Comparison of ENCODE assay signal across 20 cellular contexts in the genomic region with DNA sequence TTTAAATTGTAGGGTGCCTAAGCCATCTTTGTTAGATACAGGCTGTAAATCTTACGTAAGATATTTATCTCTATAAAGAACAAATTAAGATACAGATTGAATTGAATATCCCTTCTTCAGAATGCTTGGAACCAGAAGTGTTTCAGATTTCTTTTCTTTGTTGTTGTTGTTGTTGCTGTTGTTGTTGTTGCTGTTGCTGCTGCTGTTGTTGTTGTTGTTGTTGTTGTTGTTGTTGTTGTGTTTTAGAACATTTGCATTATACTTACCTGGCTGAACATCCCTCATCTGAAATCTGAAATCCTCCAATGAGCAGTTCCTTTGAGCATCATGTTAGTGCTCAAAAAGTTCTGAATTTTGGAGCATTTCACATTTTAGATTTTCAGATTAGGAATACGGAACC. TPM values are rescaled to one million over a fixed set of nuclear protein-coding genes. Genes with fewer than 3 reads are reported as not detected.
DNase-seq lines count a peak whose midpoint lies in the region; ATAC-seq, FAIRE-seq and TF ChIP-seq lines count a peak whose summit lies in the region.
"Had no signal": no experiment of that assay in that cellular context is flagged by ENCODE, and none has a peak within 500 bp of the region (broad histone marks: within the 10 kb centered on the region; RNA-seq: fewer than 3 reads in every experiment).

No MANE protein-coding gene starts in this region.

- H3K4me3 Mint-ChIP-seq in stimulated activated naive CD8-positive, alpha-beta T cell treated with anti-CD3 and anti-CD28 coated beads, Interleukin-15, Interleukin-2, amounts not matched to agents 100 ng/mL and 50 ng/mL, for 24 hours: no peak overlapping the region
- no peak overlapping the region for H3K4me3 Mint-ChIP-seq in stimulated activated effector memory CD8-positive, alpha-beta T cell treated with anti-CD3 and anti-CD28 coated beads, Interleukin-12 subunit alpha, Interleukin-12 subunit beta, amount 100 ng/mL, for 72 hours
- H3K4me3 Mint-ChIP-seq in activated T-helper 1 cell treated with anti-CD3 and anti-CD28 coated beads, Interleukin-12 subunit alpha, Interleukin-12 subunit beta, Interleukin-2, Interleukin-4 antibody, amounts not matched to agents 30 ng/mL and 10 ng/mL and 1 ng/mL, durations not matched to agents 14 hours and 24 hours and 36 hours: no peak overlapping the region
- H3K4me3 Mint-ChIP-seq: CD4-positive, CD25-positive, alpha-beta regulatory T cell; CD8-positive, alpha-beta memory T cell; H9; IgD-negative memory B cell had no signal

- H2AFZ ChIP-seq in keratinocyte (ENCODE audit: control insufficient read depth, low read length): no peak overlapping the region

- no peak overlapping the region for H3K27ac ChIP-seq in keratinocyte (ENCODE audit: control insufficient read depth, insufficient read depth, low read length)

- peak overlapping the region; percentile 23 for H3K27ac Mint-ChIP-seq in stimulated activated naive CD8-positive, alpha-beta T cell treated with anti-CD3 and anti-CD28 coated beads, Interleukin-15, Interleukin-2, amounts not matched to agents 100 ng/mL and 50 ng/mL, for 24 hours
- peak overlapping the region; percentile 17 for H3K27ac Mint-ChIP-seq in stimulated activated effector memory CD8-positive, alpha-beta T cell treated with anti-CD3 and anti-CD28 coated beads, Interleukin-12 subunit alpha, Interleukin-12 subunit beta, amount 100 ng/mL, for 72 hours
- no peak overlapping the region for H3K27ac Mint-ChIP-seq in activated T-helper 1 cell treated with anti-CD3 and anti-CD28 coated beads, Interleukin-12 subunit alpha, Interleukin-12 subunit beta, Interleukin-2, Interleukin-4 antibody, amounts not matched to agents 30 ng/mL and 10 ng/mL and 1 ng/mL, durations not matched to agents 14 hours and 24 hours and 36 hours
- H3K27ac Mint-ChIP-seq: H9 had no signal

- no peak for DNase-seq in stimulated activated naive CD8-positive, alpha-beta T cell treated with anti-CD3 and anti-CD28 coated beads, Interleukin-15, Interleukin-2, amounts not matched to agents 100 U/mL and 50 U/mL, for 24 hours
- no peak for DNase-seq in keratinocyte (ENCODE audit: low read depth, low spot score)
- DNase-seq in stimulated activated effector memory CD8-positive, alpha-beta T cell treated with anti-CD3 and anti-CD28 coated beads, Interleukin-12 subunit alpha, Interleukin-12 subunit beta, amount 100 ng/mL, for 72 hours (ENCODE audit: low spot score in 2 of 2): no peak
- no peak for DNase-seq in activated T-helper 1 cell treated with anti-CD3 and anti-CD28 coated beads, Interleukin-12 subunit alpha, Interleukin-12 subunit beta, Interleukin-2, Interleukin-4 antibody, amounts not matched to agents 30 ng/mL and 10 ng/mL and 1 ng/mL, durations not matched to agents 14 hours and 24 hours and 36 hours (ENCODE audit: low spot score)
- no peak for DNase-seq in medulla oblongata (ENCODE audit: extremely low spot score)
- DNase-seq: ACHN; BE2C; C1 segment of cervical spinal cord; Caco-2; CD4-positive, CD25-positive, alpha-beta regulatory T cell; CD8-positive, alpha-beta memory T cell; GOT3; H9 had no signal

- FAIRE-seq in TTC549 (lab: Jason Lieb, UNC): peak; percentile 11
- FAIRE-seq in keratinocyte (lab: Jason Lieb, UNC): peak; percentile 20
- FAIRE-seq: D721Med, GM12891, HTR-8/SVneo had no signal

- no peaks in the 10 kb centered on the region for H3K9me3 Mint-ChIP-seq in stimulated activated naive CD8-positive, alpha-beta T cell treated with anti-CD3 and anti-CD28 coated beads, Interleukin-15, Interleukin-2, amounts not matched to agents 100 ng/mL and 50 ng/mL, for 24 hours
- no peaks in the 10 kb centered on the region for H3K9me3 Mint-ChIP-seq in stimulated activated effector memory CD8-positive, alpha-beta T cell treated with anti-CD3 and anti-CD28 coated beads, Interleukin-12 subunit alpha, Interleukin-12 subunit beta, amount 100 ng/mL, for 72 hours
- no peaks in the 10 kb centered on the region for H3K9me3 Mint-ChIP-seq in activated T-helper 1 cell treated with anti-CD3 and anti-CD28 coated beads, Interleukin-12 subunit alpha, Interleukin-12 subunit beta, Interleukin-2, Interleukin-4 antibody, amounts not matched to agents 30 ng/mL and 10 ng/mL and 1 ng/mL, durations not matched to agents 14 hours and 24 hours and 36 hours
- H3K9me3 Mint-ChIP-seq: CD4-positive, CD25-positive, alpha-beta regulatory T cell; CD8-positive, alpha-beta memory T cell; IgD-negative memory B cell had no signal

- dilution Hi-C loops in keratinocyte (cut with MboI; ENCODE audit: extremely low pct_ligation_motif_present, low sequenced_read_pairs): no loop called here

- no peaks in the 10 kb centered on the region for H3K4me1 ChIP-seq in keratinocyte (ENCODE audit: control insufficient read depth, extremely low read depth, insufficient read depth, low read length)
- H3K4me1 ChIP-seq: BE2C, Caco-2 had no signal

- no peaks in the 10 kb centered on the region for H3K4me1 Mint-ChIP-seq in stimulated activated naive CD8-positive, alpha-beta T cell treated with anti-CD3 and anti-CD28 coated beads, Interleukin-15, Interleukin-2, amounts not matched to agents 100 ng/mL and 50 ng/mL, for 24 hours (ENCODE audit: low read depth)
- H3K4me1 Mint-ChIP-seq in stimulated activated effector memory CD8-positive, alpha-beta T cell treated with anti-CD3 and anti-CD28 coated beads, Interleukin-12 subunit alpha, Interleukin-12 subunit beta, amount 100 ng/mL, for 72 hours: no peaks in the 10 kb centered on the region
- H3K4me1 Mint-ChIP-seq in activated T-helper 1 cell treated with anti-CD3 and anti-CD28 coated beads, Interleukin-12 subunit alpha, Interleukin-12 subunit beta, Interleukin-2, Interleukin-4 antibody, amounts not matched to agents 30 ng/mL and 10 ng/mL and 1 ng/mL, durations not matched to agents 14 hours and 24 hours and 36 hours (ENCODE audit: low read depth): no peaks in the 10 kb centered on the region
- H3K4me1 Mint-ChIP-seq: CD8-positive, alpha-beta memory T cell; H9; IgD-negative memory B cell had no signal

- H3K27me3 Mint-ChIP-seq in stimulated activated naive CD8-positive, alpha-beta T cell treated with anti-CD3 and anti-CD28 coated beads, Interleukin-15, Interleukin-2, amounts not matched to agents 100 ng/mL and 50 ng/mL, for 24 hours: no peaks in the 10 kb centered on the region
- H3K27me3 Mint-ChIP-seq in activated T-helper 1 cell treated with anti-CD3 and anti-CD28 coated beads, Interleukin-12 subunit alpha, Interleukin-12 subunit beta, Interleukin-2, Interleukin-4 antibody, amounts not matched to agents 30 ng/mL and 10 ng/mL and 1 ng/mL, durations not matched to agents 14 hours and 24 hours and 36 hours (ENCODE audit: insufficient read depth): no peaks in the 10 kb centered on the region
- H3K27me3 Mint-ChIP-seq: CD4-positive, CD25-positive, alpha-beta regulatory T cell; CD8-positive, alpha-beta memory T cell; IgD-negative memory B cell had no signal

- no peak overlapping the region for H3K4me2 ChIP-seq in keratinocyte (ENCODE audit: control insufficient read depth, extremely low read depth, insufficient read depth, low read depth, low read length)

- H3K9me3 ChIP-seq in keratinocyte (ENCODE audit: control insufficient read depth, low read depth, low read length): no peaks in the 10 kb centered on the region
- H3K9me3 ChIP-seq: BE2C, Caco-2 had no signal

- H3K9ac ChIP-seq in keratinocyte (ENCODE audit: control insufficient read depth, extremely low read depth, insufficient read depth, low read length): no peak overlapping the region

- H3K27me3 ChIP-seq in keratinocyte (ENCODE audit: control insufficient read depth, extremely low read depth, insufficient read depth, low read length): no peaks in the 10 kb centered on the region
- H3K27me3 ChIP-seq: BE2C had no signal

- no peaks in the 10 kb centered on the region for H4K20me1 ChIP-seq in keratinocyte (ENCODE audit: control insufficient read depth, extremely low read depth, insufficient read depth, low read length)

- H3K36me3 Mint-ChIP-seq in stimulated activated naive CD8-positive, alpha-beta T cell treated with anti-CD3 and anti-CD28 coated beads, Interleukin-15, Interleukin-2, amounts not matched to agents 100 ng/mL and 50 ng/mL, for 24 hours (ENCODE audit: low read depth): peaks cover 89% of the 10 kb centered on the region
- H3K36me3 Mint-ChIP-seq in stimulated activated effector memory CD8-positive, alpha-beta T cell treated with anti-CD3 and anti-CD28 coated beads, Interleukin-12 subunit alpha, Interleukin-12 subunit beta, amount 100 ng/mL, for 72 hours: peaks cover 99% of the 10 kb centered on the region
- H3K36me3 Mint-ChIP-seq in activated T-helper 1 cell treated with anti-CD3 and anti-CD28 coated beads, Interleukin-12 subunit alpha, Interleukin-12 subunit beta, Interleukin-2, Interleukin-4 antibody, amounts not matched to agents 30 ng/mL and 10 ng/mL and 1 ng/mL, durations not matched to agents 14 hours and 24 hours and 36 hours (ENCODE audit: low read depth): peaks cover 47% of the 10 kb centered on the region

- peaks cover 6 to 9% of the 10 kb centered on the region in 2 experiments for H3K36me3 ChIP-seq in keratinocyte (ENCODE audit: control insufficient read depth in 2 of 2, extremely low read depth in 1 of 2, insufficient read depth in 2 of 2, low read length in 2 of 2)

- H3K79me2 ChIP-seq in keratinocyte (ENCODE audit: control insufficient read depth, insufficient read depth, low read length): no peaks in the 10 kb centered on the region

- H3K4me3 ChIP-seq in keratinocyte (ENCODE audit: control insufficient read depth in 2 of 3, extremely low read depth in 1 of 3, insufficient read depth in 2 of 3, low read depth in 1 of 3, low read length in 3 of 3): no peak overlapping the region

- intact Hi-C loops in activated T-helper 1 cell treated with anti-CD3 and anti-CD28 coated beads, Interleukin-12 subunit alpha, Interleukin-12 subunit beta, Interleukin-2, Interleukin-4 antibody, amounts not matched to agents 30 ng/mL and 10 ng/mL and 1 ng/mL, durations not matched to agents 14 hours and 24 hours and 36 hours (cut with micrococcal nuclease): no loop called here

- no peak for TF ChIP-seq CTCF in keratinocyte (optimal IDR thresholded peaks at IDR 0.05 in 1 of 3, IDR thresholded peaks at IDR 0.05 in 1 of 3, conservative IDR thresholded peaks at IDR 0.05 in 1 of 3; ENCODE audit: extremely low read depth in 1 of 3, insufficient read depth in 2 of 3, low read length in 3 of 3)

- ATAC-seq in stimulated activated naive CD8-positive, alpha-beta T cell treated with anti-CD3 and anti-CD28 coated beads, Interleukin-15, Interleukin-2, amounts not matched to agents 100 U/mL and 50 U/mL, for 24 hours: no peak
- ATAC-seq in stimulated activated effector memory CD8-positive, alpha-beta T cell treated with anti-CD3 and anti-CD28 coated beads, Interleukin-12 subunit alpha, Interleukin-12 subunit beta, amount 100 ng/mL, for 72 hours: no peak
- ATAC-seq in GM18517 (IDR thresholded peaks at IDR 0.05; ENCODE audit: unreplicated experiment): no peak

- no peaks in the 10 kb centered on the region for H3K9me1 ChIP-seq in keratinocyte (ENCODE audit: control insufficient read depth, extremely low read depth, insufficient read depth, low read length)

RNA-seq across cellular contexts. Expression of a gene that starts 26.6 kb away (rescaled TPM):
- polyA plus RNA-seq in keratinocyte: 11.0 to 18.3 TPM (median 15.2 TPM) in 3 replicates
- polyA plus RNA-seq in keratinocyte (2011; ENCODE audit: low read depth): 11.1 TPM
- polyA plus RNA-seq in keratinocyte (2011; cell fraction: cytosol; rRNA removed): 7.8 and 13.5 TPM in 2 replicates
- 23.2 and 23.6 TPM in 2 replicates for polyA plus RNA-seq in keratinocyte (2011; cell fraction: nucleus; rRNA removed)
- polyA plus RNA-seq in keratinocyte (2012; ENCODE audit: low replicate concordance): 8.6 and 13.7 TPM in 2 replicates
- 8.9 to 18.2 TPM (median 10.0 TPM) in 3 replicates for polyA minus RNA-seq in keratinocyte
- polyA minus RNA-seq in keratinocyte (2011; cell fraction: cytosol; rRNA and poly(A)+ RNA removed): 19.2 TPM
- 14.2 and 17.4 TPM in 2 replicates for polyA minus RNA-seq in keratinocyte (2011; cell fraction: nucleus; rRNA and poly(A)+ RNA removed)
- 54.9 and 57.6 TPM in 2 replicates for total RNA-seq in activated T-helper 1 cell treated with anti-CD3 and anti-CD28 coated beads, Interleukin-12 subunit alpha, Interleukin-12 subunit beta, Interleukin-2, Interleukin-4 antibody, amounts not matched to agents 30 ng/mL and 10 ng/mL and 1 ng/mL, durations not matched to agents 14 hours and 24 hours and 36 hours

RNA-seq across cellular contexts. Expression of a gene that starts 26.8 kb away (rescaled TPM):
- polyA plus RNA-seq in keratinocyte: 1.5 to 3.6 TPM (median 3.6 TPM) in 3 replicates
- polyA plus RNA-seq in keratinocyte (2011; ENCODE audit: low read depth): 7.8 TPM
- 1.3 and 1.8 TPM in 2 replicates for polyA plus RNA-seq in keratinocyte (2011; cell fraction: cytosol; rRNA removed)
- 11.6 and 12.4 TPM in 2 replicates for polyA plus RNA-seq in keratinocyte (2011; cell fraction: nucleus; rRNA removed)
- polyA plus RNA-seq in keratinocyte (2012; ENCODE audit: low replicate concordance): 1.5 and 1.7 TPM in 2 replicates
- polyA minus RNA-seq in keratinocyte: 0.33 to 2.5 TPM (median 1.0 TPM) in 3 replicates
- not detected for polyA minus RNA-seq in keratinocyte (2011; cell fraction: cytosol; rRNA and poly(A)+ RNA removed)
- 1.7 and 4.0 TPM in 2 replicates for polyA minus RNA-seq in keratinocyte (2011; cell fraction: nucleus; rRNA and poly(A)+ RNA removed)
- 1.1 and 2.1 TPM in 2 replicates for total RNA-seq in activated T-helper 1 cell treated with anti-CD3 and anti-CD28 coated beads, Interleukin-12 subunit alpha, Interleukin-12 subunit beta, Interleukin-2, Interleukin-4 antibody, amounts not matched to agents 30 ng/mL and 10 ng/mL and 1 ng/mL, durations not matched to agents 14 hours and 24 hours and 36 hours
